Comparison of ENCODE assay signal across 8 cellular contexts in the genomic region with DNA sequence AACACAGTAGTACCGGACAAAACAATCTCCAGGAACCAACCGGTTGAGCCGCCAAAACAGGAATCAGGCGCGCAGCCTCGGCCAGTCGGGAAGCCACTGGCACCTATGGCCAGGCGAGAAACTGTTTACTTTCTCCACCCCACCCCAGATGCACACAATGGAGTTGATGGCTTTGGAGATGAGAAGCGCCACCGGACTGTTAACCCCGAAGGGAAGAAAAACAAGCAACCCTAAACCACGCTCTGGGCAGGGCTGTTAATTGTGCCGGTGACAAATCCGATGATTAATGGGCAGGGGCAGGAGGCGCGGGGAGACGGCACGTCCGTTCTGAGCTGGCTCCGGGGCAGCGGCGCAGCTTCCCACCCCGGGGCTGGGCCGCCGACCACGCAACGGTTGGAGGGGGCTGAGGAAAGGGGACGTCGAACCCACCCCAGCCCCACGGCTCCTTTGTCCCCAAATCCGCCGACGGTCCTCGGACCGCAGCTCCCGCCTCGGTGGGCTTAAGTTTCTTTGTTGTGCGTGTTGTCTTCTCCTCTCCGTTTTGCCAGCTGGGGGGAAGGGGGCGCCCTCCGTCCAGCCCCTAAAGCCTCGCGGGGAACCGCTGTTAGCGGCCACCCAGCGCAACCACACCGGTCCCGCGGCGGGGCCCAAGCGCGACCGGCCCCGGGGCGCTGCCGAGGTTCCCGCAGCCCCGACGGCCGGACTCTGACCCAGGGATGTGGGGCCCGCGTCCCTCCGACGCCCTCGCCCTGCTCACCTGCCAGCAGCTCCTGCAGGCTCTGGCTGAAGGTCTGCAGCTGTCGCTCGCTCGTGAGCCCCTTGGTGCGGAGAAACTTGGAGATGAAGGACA. TPM values are rescaled to one million over a fixed set of nuclear protein-coding genes. Genes with fewer than 3 reads are reported as not detected.
A peak's percentile ranks its signal among the peaks of the same experiment; 100 is the strongest.
DNase-seq lines count a peak whose midpoint lies in the region; ATAC-seq and TF ChIP-seq lines count a peak whose summit lies in the region.

No MANE protein-coding gene starts in this region.

- peak overlapping the region; percentile 20 for H2BK12ac ChIP-seq in trophoblast cell (ENCODE audit: low read length)

- peak; percentile 64 for DNase-seq in HT1080 (ENCODE audit: low read depth)
- peak; percentile 59 for DNase-seq in RWPE2 (ENCODE audit: low spot score)
- peak; percentile 55 for DNase-seq in activated naive CD4-positive, alpha-beta T cell treated with anti-CD3 and anti-CD28 coated beads for 36 hours
- DNase-seq in Right ventricle myocardium superior = peak; percentile 64
- DNase-seq in trophoblast cell = peak; percentile 69 to 80
- DNase-seq in transverse colon = peak; percentile 71
- DNase-seq in DMS79 treated with DMSO at 0.1 percent for 48 hours (lab: John Stamatoyannopoulos, UW) = no peak

- H2AFZ ChIP-seq in trophoblast cell (ENCODE audit: insufficient read depth, low read length, poor library complexity) = peak overlapping the region; percentile 43

- H3K14ac ChIP-seq in trophoblast cell (ENCODE audit: low read length) = peak overlapping the region; percentile 97

- H3K36me3 Mint-ChIP-seq in activated naive CD4-positive, alpha-beta T cell treated with anti-CD3 and anti-CD28 coated beads for 36 hours (ENCODE audit: low read depth) = peaks cover 80% of the 10 kb centered on the region

- H3K4me1 Mint-ChIP-seq in activated naive CD4-positive, alpha-beta T cell treated with anti-CD3 and anti-CD28 coated beads for 36 hours (ENCODE audit: low read depth) = peaks cover 26% of the 10 kb centered on the region

- H3K27me3 ChIP-seq in RWPE2 (ENCODE audit: insufficient read depth, poor library complexity, severe bottlenecking) (no peaks in the 10 kb centered on the region), trophoblast cell (ENCODE audit: insufficient read depth, low read length) (no peaks in the 10 kb centered on the region), transverse colon (no peaks in the 10 kb centered on the region)

- CTCF ChIA-PET in activated naive CD4-positive, alpha-beta T cell treated with anti-CD3 and anti-CD28 coated beads for 36 hours (lab: Charles Lee) = interaction anchor here (0.6 to 2.8 kb wide), 15 partner anchors 10 to 764 kb away, joined by 3 to 27 read pairs (median 3); no protein-coding TSS in a partner anchor

- peak; percentile 22 for TF ChIP-seq CTCF in GM12873 (IDR thresholded peaks at IDR 0.05; ENCODE audit: insufficient read depth, low read depth, low read length, missing control alignments)
- TF ChIP-seq CTCF in RWPE2 (IDR thresholded peaks at IDR 0.05; ENCODE audit: poor library complexity, severe bottlenecking) = no peak
- peak in 1 of 5 experiments; percentile 3 for TF ChIP-seq CTCF in transverse colon (IDR thresholded peaks at IDR 0.05)

- no peak for TF ChIP-seq EP300 in transverse colon (IDR thresholded peaks at IDR 0.05; ENCODE audit: low read depth)

- peak overlapping the region; percentile 100 for H3K4me3 Mint-ChIP-seq in activated naive CD4-positive, alpha-beta T cell treated with anti-CD3 and anti-CD28 coated beads for 36 hours

- intact Hi-C loops in activated naive CD4-positive, alpha-beta T cell treated with anti-CD3 and anti-CD28 coated beads for 36 hours (cut with micrococcal nuclease) = loop anchor here (1.0 to 5.0 kb wide), 8 partner anchors 154 to 782 kb away; a partner anchor contains a TSS
- intact Hi-C loops in Right ventricle myocardium superior (cut with DNase I) (loop anchor here (5.0 to 10.0 kb wide), 5 partner anchors 97 to 760 kb away; no protein-coding TSS in a partner anchor), transverse colon (cut with DNase I; ENCODE audit: low total_unique reads) (loop anchor here (10.0 kb wide), 2 partner anchors 100 to 110 kb away; no protein-coding TSS in a partner anchor)

- in situ Hi-C loops in transverse colon (cut with MboI; ENCODE audit: low pct_ligation_motif_present in 1 of 4, low pct_unique_long_range_greater_than_20kb in 1 of 4, low sequenced_read_pairs in 3 of 4) = loop anchor here (5.0 to 25.0 kb wide), 6 partner anchors 333 to 760 kb away; no protein-coding TSS in a partner anchor

- TF ChIP-seq POLR2A in transverse colon (IDR thresholded peaks at IDR 0.05) = peak; percentile 42

- H2BK5ac ChIP-seq in trophoblast cell (ENCODE audit: low read depth, low read length, poor library complexity) = peak overlapping the region; percentile 93

- H3K27me3 Mint-ChIP-seq in activated naive CD4-positive, alpha-beta T cell treated with anti-CD3 and anti-CD28 coated beads for 36 hours (ENCODE audit: low read depth) = no peaks in the 10 kb centered on the region

- peak overlapping the region; percentile 59 for H4K8ac ChIP-seq in trophoblast cell (ENCODE audit: low read depth, low read length)

- ATAC-seq in RWPE2 (ENCODE audit: low read depth) = peak; percentile 15
- ATAC-seq in Right ventricle myocardium superior (ENCODE audit: poor library complexity) = peak; percentile 17

- WGBS in trophoblast cell (ENCODE audit: extremely low coverage, insufficient coverage, insufficient read length) = no CpG with 5 or more reads among the region's 69 CpGs
- 1% methylated on average over 59 of the region's 69 CpGs; no CpG with 5 or more reads in 1 of the 2 donors for WGBS in transverse colon (ENCODE audit: low coverage in 1 of 2), 2 donors

- H2AK5ac ChIP-seq in trophoblast cell (ENCODE audit: low read length) = peak overlapping the region; percentile 81

- peaks cover 10% of the 10 kb centered on the region for H3K79me2 ChIP-seq in trophoblast cell (ENCODE audit: control insufficient read depth, insufficient read depth, low read length, poor library complexity)

- peaks cover 50% of the 10 kb centered on the region for H3K36me3 ChIP-seq in RWPE2 (ENCODE audit: low read depth)
- peaks cover 0 to 2% of the 10 kb centered on the region in 2 experiments for H3K36me3 ChIP-seq in trophoblast cell (ENCODE audit: control insufficient read depth in 1 of 2, insufficient read depth in 2 of 2, low read length in 2 of 2)
- H3K36me3 ChIP-seq in transverse colon = peaks cover 0 to 26% (median 4%) of the 10 kb centered on the region in 4 donors

- H3K4ac ChIP-seq in trophoblast cell (ENCODE audit: low read depth, low read length) = peak overlapping the region; percentile 99

- H3K4me2 ChIP-seq in trophoblast cell (ENCODE audit: low read length) = peak overlapping the region; percentile 65

- H3K9me3 ChIP-seq in RWPE2 (ENCODE audit: severe bottlenecking) (no peaks in the 10 kb centered on the region), trophoblast cell (ENCODE audit: insufficient read depth, low read depth, low read length) (no peaks in the 10 kb centered on the region), transverse colon (no peaks in the 10 kb centered on the region)

- peak overlapping the region; percentile 97 for H3K18ac ChIP-seq in trophoblast cell (ENCODE audit: low read length)

- peak overlapping the region; percentile 35 for H4K12ac ChIP-seq in trophoblast cell (ENCODE audit: low read depth, low read length)

- H2BK120ac ChIP-seq in trophoblast cell (ENCODE audit: insufficient read depth, low read length, poor library complexity) = peak overlapping the region; percentile 28

- H3K27ac Mint-ChIP-seq in activated naive CD4-positive, alpha-beta T cell treated with anti-CD3 and anti-CD28 coated beads for 36 hours = peak overlapping the region; percentile 99

- peaks cover 18% of the 10 kb centered on the region for H3K4me1 ChIP-seq in RWPE2 (ENCODE audit: insufficient read depth, poor library complexity, severe bottlenecking)
- H3K4me1 ChIP-seq in trophoblast cell (ENCODE audit: control insufficient read depth in 1 of 2, insufficient read depth in 2 of 2, low read length in 2 of 2) = no peaks in the 10 kb centered on the region
- peaks cover 0 to 38% (median 2%) of the 10 kb centered on the region in 4 donors for H3K4me1 ChIP-seq in transverse colon

- H3K4me3 ChIP-seq in RWPE2 (ENCODE audit: severe bottlenecking) (peak overlapping the region; percentile 80), trophoblast cell (ENCODE audit: low read depth, low read length) (peak overlapping the region; percentile 91), transverse colon (peak overlapping the region; percentile 74 to 98 (median 96))

- H3K27ac ChIP-seq in RWPE2 (ENCODE audit: poor library complexity, severe bottlenecking) (peak overlapping the region; percentile 95), trophoblast cell (ENCODE audit: low read depth, low read length) (peak overlapping the region; percentile 75), transverse colon (peak overlapping the region; percentile 98 to 100 (median 99))

- peak overlapping the region; percentile 92 for H4K91ac ChIP-seq in trophoblast cell (ENCODE audit: low read depth, low read length)

- H3K9me3 Mint-ChIP-seq in activated naive CD4-positive, alpha-beta T cell treated with anti-CD3 and anti-CD28 coated beads for 36 hours = no peaks in the 10 kb centered on the region

- H3K79me1 ChIP-seq in trophoblast cell (ENCODE audit: low read length) = peaks cover 13% of the 10 kb centered on the region

- H3K23ac ChIP-seq in trophoblast cell (ENCODE audit: low read length) = no peak overlapping the region

- H3K9ac ChIP-seq in trophoblast cell (ENCODE audit: low read length) = peak overlapping the region; percentile 91

RNA-seq across cellular contexts. Expression of a gene that starts 0.8 kb away (rescaled TPM):
- total RNA-seq in HT1080 (2014; rRNA removed; shearing (Covaris generic)) = 7.0 and 17.8 TPM in 2 replicates
- polyA plus RNA-seq in HT1080 (2015; cell fraction: cytosol; rRNA removed) = 28.9 and 30.3 TPM in 2 replicates
- polyA plus RNA-seq in HT1080 (2015; cell fraction: nucleus; rRNA removed) = 10.9 and 12.4 TPM in 2 replicates
- 100 to 1,000 TPM; 218 to 223 TPM for total RNA-seq in activated naive CD4-positive, alpha-beta T cell treated with anti-CD3 and anti-CD28 coated beads for 36 hours
- total RNA-seq in Right ventricle myocardium superior (74.1 TPM), transverse colon (100 to 1,000 TPM in 1 of 4 donors, 10 to 100 TPM in 3; 28.3 to 111 (median 78.1) TPM)
- polyA plus RNA-seq in trophoblast cell (2013) = 145 and 154 TPM in 2 replicates
